In the genomic region with DNA sequence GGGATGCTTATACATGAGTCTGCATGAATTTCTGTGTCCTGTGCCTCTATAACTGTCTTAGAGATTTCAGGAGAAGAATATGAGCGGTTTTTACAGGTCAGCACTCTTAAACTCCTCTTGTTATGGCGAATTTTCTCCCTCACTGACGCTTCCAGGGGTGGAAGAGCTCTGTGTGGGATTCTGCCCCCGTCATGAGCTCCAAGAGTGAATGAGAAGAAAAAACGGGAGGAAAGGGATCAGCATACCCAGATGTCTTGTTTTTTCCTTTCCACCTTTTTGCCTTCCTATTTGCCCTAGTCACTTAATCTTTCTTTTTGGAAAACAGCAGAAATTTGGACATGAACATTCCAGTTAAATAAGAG, we compare ENCODE assay signal across 8 cellular contexts. TPM values are rescaled to one million over a fixed set of nuclear protein-coding genes. Genes with fewer than 3 reads are reported as not detected.
DNase-seq lines count a peak whose midpoint lies in the region; ATAC-seq and TF ChIP-seq lines count a peak whose summit lies in the region.

No MANE protein-coding gene starts in this region.

- peaks cover 31% of the 10 kb centered on the region for H3K36me3 ChIP-seq in OCI-LY7 (ENCODE audit: insufficient read depth, low read length)
- peaks cover 0 to 23% (median 8%) of the 10 kb centered on the region in 3 donors for H3K36me3 ChIP-seq in esophagus squamous epithelium

- BruUV-seq in OCI-LY7 (replicated peaks; lab: Mats Ljungman, UMichigan) = TSS peak; percentile 47

- H3K9me3 ChIP-seq in OCI-LY7 (ENCODE audit: low read length) = no peaks in the 10 kb centered on the region
- H3K9me3 ChIP-seq in esophagus squamous epithelium = no peaks in the 10 kb centered on the region

- POLR2A ChIA-PET in OCI-LY7 (lab: Charles Lee) = interaction anchor here (0.6 to 6.8 kb wide), 7 partner anchors 9 to 292 kb away, joined by 3 to 62 read pairs (median 4); partner anchors contain the start of gene SENP1

- H3K4me2 ChIP-seq in OCI-LY7 (ENCODE audit: low read length) = peak overlapping the region; percentile 83

- H3K79me2 ChIP-seq in OCI-LY7 (ENCODE audit: insufficient read depth, low read depth, low read length) = peaks cover 22% of the 10 kb centered on the region; the same call in 1 of the 2 replicates

- 9 to 12% methylated on average over 5 of the region's 5 CpGs for WGBS in esophagus squamous epithelium, 2 donors

- peak overlapping the region; percentile 86 for H3K4me3 ChIP-seq in OCI-LY7 (ENCODE audit: low read depth, low read length, poor library complexity, severe bottlenecking)
- H3K4me3 ChIP-seq in esophagus squamous epithelium = peak overlapping the region; percentile 47 to 87 (median 62)

- H2AFZ ChIP-seq in OCI-LY7 (ENCODE audit: low read length) = peak overlapping the region; percentile 50; the same call in 1 of the 2 replicates

- no peaks in the 10 kb centered on the region for H3K27me3 ChIP-seq in esophagus squamous epithelium

- CTCF ChIA-PET in OCI-LY7 (lab: Charles Lee; ENCODE audit: unreplicated experiment) = interaction anchor here (0.6 to 1.4 kb wide), 2 partner anchors 13 to 1106 kb away, joined by 3 to 4 read pairs; no protein-coding TSS in a partner anchor

- peak overlapping the region; percentile 8 for H3K27ac ChIP-seq in OCI-LY7 (ENCODE audit: low read depth, low read length, poor library complexity, severe bottlenecking)
- peak overlapping the region in 3 of 4 donors; percentile 36 to 78 (median 77) for H3K27ac ChIP-seq in esophagus squamous epithelium

- TF ChIP-seq POLR2A in esophagus squamous epithelium (IDR thresholded peaks at IDR 0.05) = no peak

- DNase-seq in G401 (ENCODE audit: low spot score) (peak; percentile 61), OCI-LY7 (ENCODE audit: low spot score) (no peak), esophagus squamous epithelium (lab: John Stamatoyannopoulos, UW) (no peak), pons (ENCODE audit: low spot score) (peak; percentile 17), activated gamma-delta T cell treated with Interleukin-2 at 50 U/mL for 16 hours (no peak), EL (no peak)

- in situ Hi-C loops in G401 (cut with HindIII; ENCODE audit: low sequenced_read_pairs) = no loop called here

- TF ChIP-seq CTCF in OCI-LY7 (conservative IDR thresholded peaks at IDR 0.05; ENCODE audit: low read length) (no peak), esophagus squamous epithelium (IDR thresholded peaks at IDR 0.05) (no peak)

- no peaks in the 10 kb centered on the region for H3K9me2 ChIP-seq in OCI-LY7 (ENCODE audit: insufficient read depth, low read length)

- H3K4me1 ChIP-seq in OCI-LY7 (ENCODE audit: insufficient read depth, low read length, poor library complexity, severe bottlenecking) = peaks cover 21% of the 10 kb centered on the region
- peaks cover 6 to 34% (median 7%) of the 10 kb centered on the region in 3 donors for H3K4me1 ChIP-seq in esophagus squamous epithelium

- ATAC-seq in GM21367 (IDR thresholded peaks at IDR 0.05; ENCODE audit: unreplicated experiment) = no peak
- no peak for ATAC-seq in HG03135 (IDR thresholded peaks at IDR 0.05; ENCODE audit: unreplicated experiment)

- H4K20me1 ChIP-seq in OCI-LY7 (ENCODE audit: insufficient read depth, low read length) = no peaks in the 10 kb centered on the region

- intact Hi-C loops in OCI-LY7 (cut with micrococcal nuclease; ENCODE audit: unreplicated experiment) = loop anchor here (1.0 to 2.0 kb wide), 3 partner anchors 14 to 37 kb away; partner anchors contain the start of genes ASB8 and SENP1
- intact Hi-C loops in esophagus squamous epithelium (cut with DNase I) = no loop called here

RNA-seq across cellular contexts. Expression of gene PFKM, which starts 0.7 kb away (rescaled TPM):
- 71.9 and 90.2 TPM in 2 replicates for total RNA-seq in G401 (2014; rRNA removed; shearing (Covaris generic))
- total RNA-seq in OCI-LY7 (2014; rRNA removed; shearing (Covaris generic)) = 37.4 and 42.3 TPM in 2 replicates
- total RNA-seq in OCI-LY7 (2022) (72.5 and 80.1 TPM in 2 replicates), esophagus squamous epithelium (10 to 100 TPM; 13.0 to 40.9 (median 33.3) TPM)

RNA-seq across cellular contexts. Expression of gene SENP1, which starts 13.9 kb away (rescaled TPM):
- 20.7 and 27.3 TPM in 2 replicates for total RNA-seq in G401 (2014; rRNA removed; shearing (Covaris generic))
- total RNA-seq in OCI-LY7 (2014; rRNA removed; shearing (Covaris generic)) = 29.9 and 48.3 TPM in 2 replicates
- 54.7 and 63.5 TPM in 2 replicates for total RNA-seq in OCI-LY7 (2022)
- total RNA-seq in esophagus squamous epithelium = 10 to 100 TPM in 3 of 4 donors, 1 to 10 TPM in 1; 7.8 to 19.1 (median 16.5) TPM

RNA-seq across cellular contexts. Expression of gene ASB8, which starts 37.5 kb away (rescaled TPM):
- total RNA-seq in G401 (2014; rRNA removed; shearing (Covaris generic)) = 10.4 and 11.0 TPM in 2 replicates
- 19.9 and 26.6 TPM in 2 replicates for total RNA-seq in OCI-LY7 (2014; rRNA removed; shearing (Covaris generic))
- total RNA-seq in OCI-LY7 (2022) (39.3 and 41.5 TPM in 2 replicates), esophagus squamous epithelium (10 to 100 TPM; 13.2 to 28.2 (median 24.8) TPM)

Comparison
In these comparisons a context has a peak if more than half of its experiments do, and no peak if none do; other contexts are left out.
1. DNase-seq: peak in G401 (single experiment) and pons (single experiment); none in OCI-LY7 (single experiment), esophagus squamous epithelium (single experiment), activated gamma-delta T cell treated with Interleukin-2 at 50 U/mL for 16 hours (single experiment) and EL (single experiment).